In genomic region chr10:22486431-22486830, GRCh38 we compare ENCODE assay signal across 18 cellular contexts.
DNase-seq lines count a peak whose midpoint lies in the region; ATAC-seq and TF ChIP-seq lines count a peak whose summit lies in the region.
"Had no signal": no experiment of that assay in that cellular context is flagged by ENCODE, and none has a peak within 500 bp of the region (broad histone marks: within the 10 kb centered on the region; RNA-seq: fewer than 3 reads in every experiment).

No MANE protein-coding gene starts in this region.

- no peak overlapping the region for H3K27ac Mint-ChIP-seq in CD4-positive, alpha-beta memory T cell
- H3K27ac Mint-ChIP-seq: CD8-positive, alpha-beta T cell; H9 had no signal

- no peak for TF ChIP-seq POLR2A in esophagus muscularis mucosa (IDR thresholded peaks at IDR 0.05; ENCODE audit: low read depth)

- H3K9me3 ChIP-seq in heart right ventricle (no peaks in the 10 kb centered on the region), esophagus muscularis mucosa (no peaks in the 10 kb centered on the region)
- H3K9me3 ChIP-seq in CD4-positive, alpha-beta memory T cell (ENCODE audit: control insufficient read depth in 1 of 2, low read length in 2 of 2), result no peaks in the 10 kb centered on the region
- H3K9me3 ChIP-seq: BE2C had no signal

- WGBS in heart right ventricle, 2 donors, result 62 to 67% methylated on average over 1 of the region's 1 CpG
- 38% methylated on average over 1 of the region's 1 CpG for WGBS in esophagus muscularis mucosa

- no peak overlapping the region for H3K27ac ChIP-seq in heart right ventricle
- H3K27ac ChIP-seq in esophagus muscularis mucosa (replicated peaks in 1 of 4), result no peak overlapping the region
- H3K27ac ChIP-seq in CD4-positive, alpha-beta memory T cell (ENCODE audit: low read depth, low read length), result no peak overlapping the region
- H3K27ac ChIP-seq: C4-2B had no signal

- H3K27me3 Mint-ChIP-seq in CD4-positive, alpha-beta memory T cell, result peaks cover 1 to 13% of the 10 kb centered on the region in 2 donors

- peaks cover 9 to 19% (median 13%) of the 10 kb centered on the region in 4 donors for H3K4me1 Mint-ChIP-seq in CD4-positive, alpha-beta memory T cell

- POLR2A ChIA-PET in CD4-positive, alpha-beta memory T cell (lab: Charles Lee; ENCODE audit: partially characterized antibody), result no interaction called here

- H3K4me1 ChIP-seq in heart right ventricle, result peaks cover 0 to 9% (median 0%) of the 10 kb centered on the region in 9 donors
- H3K4me1 ChIP-seq in esophagus muscularis mucosa, result no peaks in the 10 kb centered on the region
- H3K4me1 ChIP-seq in CD4-positive, alpha-beta memory T cell (ENCODE audit: insufficient read depth, low read length), result peaks cover 4% of the 10 kb centered on the region
- H3K4me1 ChIP-seq: BE2C had no signal

- H3K4me3 Mint-ChIP-seq in CD4-positive, alpha-beta memory T cell, result no peak overlapping the region
- H3K4me3 Mint-ChIP-seq: CD8-positive, alpha-beta T cell; H9 had no signal

- CTCF ChIA-PET in CD4-positive, alpha-beta memory T cell (lab: Charles Lee; ENCODE audit: partially characterized antibody), result interaction anchor here (0.6 kb wide), 1 partner anchor 242 kb away, joined by 3 read pairs; no protein-coding TSS in a partner anchor

- peak; percentile 52 for ATAC-seq in Right ventricle myocardium inferior
- ATAC-seq in heart right ventricle, result no peak
- ATAC-seq in GM19452 (IDR thresholded peaks at IDR 0.05; ENCODE audit: unreplicated experiment), result no peak
- ATAC-seq: CD8-positive, alpha-beta T cell had no signal

- intact Hi-C loops in Right ventricle myocardium inferior (cut with DNase I) (no loop called here), heart right ventricle (cut with DNase I) (no loop called here), esophagus muscularis mucosa (cut with DNase I) (no loop called here)
- intact Hi-C loops in CD4-positive, alpha-beta memory T cell (cut with micrococcal nuclease), result no loop called here

- H3K9me3 Mint-ChIP-seq in CD4-positive, alpha-beta memory T cell, result peaks cover 0 to 4% (median 0%) of the 10 kb centered on the region in 8 donors
- H3K9me3 Mint-ChIP-seq: CD8-positive, alpha-beta T cell; H9 had no signal

- no peak overlapping the region for H3K4me3 ChIP-seq in heart right ventricle
- no peak overlapping the region for H3K4me3 ChIP-seq in esophagus muscularis mucosa
- H3K4me3 ChIP-seq in CD4-positive, alpha-beta memory T cell (ENCODE audit: low read length in 2 of 2), result no peak overlapping the region

- H3K36me3 Mint-ChIP-seq in CD4-positive, alpha-beta memory T cell, result no peaks in the 10 kb centered on the region
- H3K36me3 Mint-ChIP-seq: CD8-positive, alpha-beta T cell had no signal

- peaks cover 0 to 4% (median 0%) of the 10 kb centered on the region in 7 donors for H3K27me3 ChIP-seq in heart right ventricle
- no peaks in the 10 kb centered on the region for H3K27me3 ChIP-seq in esophagus muscularis mucosa
- no peaks in the 10 kb centered on the region for H3K27me3 ChIP-seq in CD4-positive, alpha-beta memory T cell (ENCODE audit: insufficient read depth, low read length)
- H3K27me3 ChIP-seq: BE2C had no signal

- no peaks in the 10 kb centered on the region for H3K36me3 ChIP-seq in heart right ventricle
- H3K36me3 ChIP-seq in esophagus muscularis mucosa, result no peaks in the 10 kb centered on the region
- no peaks in the 10 kb centered on the region for H3K36me3 ChIP-seq in CD4-positive, alpha-beta memory T cell (ENCODE audit: insufficient read depth, low read length)
- H3K36me3 ChIP-seq: BE2C had no signal

- TF ChIP-seq EP300 in esophagus muscularis mucosa (IDR thresholded peaks at IDR 0.05), result no peak

- TF ChIP-seq CTCF in heart right ventricle (IDR thresholded peaks at IDR 0.05) (no peak), esophagus muscularis mucosa (IDR thresholded peaks at IDR 0.05) (no peak)

- DNase-seq in Right ventricle myocardium inferior (ENCODE audit: missing footprints), result no peak
- no peak for DNase-seq in heart right ventricle
- peak; percentile 61 for DNase-seq in NCI-H446 treated with DMSO at 0.1 percent for 48 hours (lab: John Stamatoyannopoulos, UW)
- DNase-seq in esophagus muscularis mucosa (ENCODE audit: extremely low spot score), result peak; percentile 14
- no peak for DNase-seq in activated CD4-positive, alpha-beta T cell treated with anti-CD3 and anti-CD28 coated beads, Interleukin-2, amount 50 U/mL, for 4 hours
- DNase-seq in CD4-positive, alpha-beta memory T cell, result no peak
- DNase-seq: 8988T; BE2C; CD8-positive, alpha-beta T cell; COR-L47; DMS153; DMS79 treated with DMSO at 0.1 percent for 48 hours; GDM1; GOT3; H9; IMR-90 had no signal

Comparison
In these comparisons a context has a peak if more than half of its experiments do, and no peak if none do; other contexts are left out.
1. DNase-seq: peak in NCI-H446 treated with DMSO at 0.1 percent for 48 hours (single experiment) and esophagus muscularis mucosa (single experiment); none in Right ventricle myocardium inferior (single experiment), heart right ventricle (0 of 2), activated CD4-positive, alpha-beta T cell treated with anti-CD3 and anti-CD28 coated beads, Interleukin-2, amount 50 U/mL, for 4 hours (0 of 2) and CD4-positive, alpha-beta memory T cell (0 of 5).